In genomic region chr17:81577278-81578000, GRCh38 we compare ENCODE assay signal across 8 cellular contexts. TPM values are rescaled to one million over a fixed set of nuclear protein-coding genes. Genes with fewer than 3 reads are reported as not detected.
DNase-seq lines count a peak whose midpoint lies in the region; ATAC-seq and TF ChIP-seq lines count a peak whose summit lies in the region.
"Had no signal": no experiment of that assay in that cellular context is flagged by ENCODE, and none has a peak within 500 bp of the region (broad histone marks: within the 10 kb centered on the region; RNA-seq: fewer than 3 reads in every experiment).

No MANE protein-coding gene starts in this region.

- in situ Hi-C loops in Panc1 (cut with HindIII; ENCODE audit: low pct_unique_long_range_greater_than_20kb, low sequenced_read_pairs): no loop called here

- WGBS in hepatocyte (ENCODE audit: low lambda C conversion rate, missing lambda C conversion rate): 87% methylated on average over 11 of the region's 11 CpGs

- H3K27ac ChIP-seq in C4-2B (peak overlapping the region; percentile 90), Panc1 (ENCODE audit: low read length) (peak overlapping the region; percentile 100), hepatocyte (peak overlapping the region; percentile 69)

- no peaks in the 10 kb centered on the region for H3K9me2 ChIP-seq in hepatocyte (replicated peaks; ENCODE audit: insufficient read depth)

- TF ChIP-seq CTCF in C4-2B (conservative IDR thresholded peaks at IDR 0.05) (no peak), Panc1 (IDR thresholded peaks at IDR 0.05) (no peak), hepatocyte (IDR thresholded peaks at IDR 0.05; ENCODE audit: poor library complexity) (no peak)

- H3K9me3 ChIP-seq in Panc1 (ENCODE audit: control insufficient read depth, insufficient read depth, low read depth, low read length) (no peaks in the 10 kb centered on the region), hepatocyte (ENCODE audit: low read depth) (no peaks in the 10 kb centered on the region)

- H2AFZ ChIP-seq in hepatocyte: no peak overlapping the region

- intact Hi-C loops in Panc1 (cut with micrococcal nuclease; ENCODE audit: unreplicated experiment): no loop called here

- no peaks in the 10 kb centered on the region for H3K27me3 ChIP-seq in Panc1 (ENCODE audit: control insufficient read depth, insufficient read depth, low read length)
- H3K27me3 ChIP-seq in hepatocyte: no peaks in the 10 kb centered on the region

- no peak overlapping the region for H3K4me3 ChIP-seq in Panc1 (ENCODE audit: low read depth in 2 of 2, low read length in 2 of 2)
- H3K4me3 ChIP-seq in hepatocyte: no peak overlapping the region

- H3K79me2 ChIP-seq in hepatocyte: peaks cover 11% of the 10 kb centered on the region

- H3K4me2 ChIP-seq in hepatocyte: peak overlapping the region; percentile 42

- BruUV-seq in Panc1 (replicated peaks; lab: Mats Ljungman, UMichigan): no TSS peak

- H3K36me3 ChIP-seq in Panc1 (ENCODE audit: control insufficient read depth, insufficient read depth, low read length) (peaks cover 15% of the 10 kb centered on the region; the same call in 1 of the 2 replicates), hepatocyte (replicated peaks; ENCODE audit: insufficient read depth, low read depth) (no peaks in the 10 kb centered on the region)

- CTCF ChIA-PET in Panc1 (lab: Charles Lee): interaction anchor here (1.2 kb wide), 1 partner anchor 18 kb away, joined by 4 read pairs; no protein-coding TSS in a partner anchor

- H3K4me1 ChIP-seq in Panc1 (ENCODE audit: control insufficient read depth, insufficient read depth, low read length) (peaks cover 97% of the 10 kb centered on the region), hepatocyte (ENCODE audit: insufficient read depth) (peaks cover 19% of the 10 kb centered on the region)

- POLR2A ChIA-PET in Panc1 (lab: Charles Lee): no interaction called here

- no peak for DNase-seq in Panc1 (ENCODE audit: low read depth, low spot score)
- DNase-seq in hepatocyte (ENCODE audit: low spot score): no peak
- no peak for DNase-seq in NCI-H1436 (lab: John Stamatoyannopoulos, UW)
- DNase-seq: GOT3; stimulated activated naive CD4-positive, alpha-beta T cell treated with Interleukin-2 at 50 U/mL for 16 hours had no signal

- H4K20me1 ChIP-seq in hepatocyte (ENCODE audit: insufficient read depth, poor library complexity, severe bottlenecking): peaks cover 6% of the 10 kb centered on the region

- ATAC-seq in Panc1 (peak; percentile 11), GM18868 (IDR thresholded peaks at IDR 0.05; ENCODE audit: unreplicated experiment) (no peak), HG03039 (IDR thresholded peaks at IDR 0.05; ENCODE audit: unreplicated experiment) (no peak)

RNA-seq across cellular contexts. Expression of gene FAAP100, which starts 25.3 kb away (rescaled TPM):
- total RNA-seq in Panc1 (2021; ENCODE audit: unreplicated experiment) (265 TPM), hepatocyte (18.3 and 20.9 TPM in 2 replicates)
- 232 TPM for polyA plus RNA-seq in Panc1 (2012; ENCODE audit: insufficient read length)
- polyA plus RNA-seq in hepatocyte: 30.7 and 34.4 TPM in 2 replicates

RNA-seq across cellular contexts. Expression of gene FSCN2, which starts 49.3 kb away (rescaled TPM):
- total RNA-seq in Panc1 (2021; ENCODE audit: unreplicated experiment): 1.2 TPM
- 9.6 TPM for polyA plus RNA-seq in Panc1 (2012; ENCODE audit: insufficient read length)
- 1.8 and 3.7 TPM in 2 replicates for total RNA-seq in hepatocyte
- polyA plus RNA-seq in hepatocyte: 0.29 and 0.40 TPM in 2 replicates

RNA-seq across cellular contexts. Expression of gene NPLOC4, which starts 59.5 kb away (rescaled TPM):
- total RNA-seq in Panc1 (2021; ENCODE audit: unreplicated experiment) (246 TPM), hepatocyte (48.2 and 54.6 TPM in 2 replicates)
- 164 TPM for polyA plus RNA-seq in Panc1 (2012; ENCODE audit: insufficient read length)
- polyA plus RNA-seq in hepatocyte: 53.7 and 56.1 TPM in 2 replicates

RNA-seq across cellular contexts. Expression of gene TSPAN10, which starts 59.6 kb away (rescaled TPM):
- total RNA-seq in Panc1 (2021; ENCODE audit: unreplicated experiment) (4.8 TPM), hepatocyte (1.4 and 3.5 TPM in 2 replicates)
- 5.3 TPM for polyA plus RNA-seq in Panc1 (2012; ENCODE audit: insufficient read length)
- 12.0 and 15.2 TPM in 2 replicates for polyA plus RNA-seq in hepatocyte

Comparison
In these comparisons a context has a peak if more than half of its experiments do, and no peak if none do; other contexts are left out.
1. RNA of gene FAAP100, which starts 25.3 kb away (total RNA-seq): 265 TPM in Panc1 (single experiment); 18.3 to 20.9 TPM in hepatocyte; every median in the first group is over 10 times any median in the second.
2. Peak in every context shown above with its lines, with median percentiles within 50 percentile points of each other: H3K27ac ChIP-seq.